In the genomic region with DNA sequence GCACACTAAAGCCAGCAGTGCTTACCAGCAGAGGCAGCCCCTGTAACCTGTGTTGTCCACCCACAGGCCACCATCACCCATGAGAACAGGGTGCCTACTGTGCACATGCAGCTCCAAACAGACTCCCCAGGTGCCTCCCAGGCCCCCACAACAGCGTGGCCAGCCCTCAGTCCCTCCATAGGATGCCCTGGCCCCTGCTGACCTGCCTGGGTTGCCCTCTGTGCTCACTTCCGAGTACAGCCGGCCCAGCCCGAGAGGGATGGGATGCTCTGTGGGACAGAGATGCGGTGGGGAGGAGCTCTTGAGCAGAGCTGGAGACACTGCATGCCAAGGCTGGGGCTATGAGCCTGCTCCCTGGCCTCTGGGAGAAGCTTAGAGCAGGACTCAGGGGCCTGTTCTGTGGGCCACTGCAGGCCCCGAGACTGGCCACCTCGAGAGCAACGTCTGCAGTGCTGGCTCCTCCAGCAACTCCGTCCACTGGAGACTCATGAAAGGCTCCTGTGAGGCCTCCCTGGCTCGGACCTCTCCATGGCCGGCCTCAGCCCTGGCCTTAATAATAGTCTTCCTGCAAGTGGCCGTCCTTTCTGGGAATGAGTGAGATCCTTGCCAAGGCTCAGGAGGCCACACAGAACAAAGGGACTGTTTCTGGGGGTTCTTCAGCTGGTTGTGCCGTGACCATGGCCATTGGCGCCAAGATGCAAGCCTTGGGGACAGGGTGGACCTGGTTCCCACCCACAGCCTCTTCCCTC, we compare ENCODE assay signal across 14 cellular contexts.
"Had no signal": no experiment of that assay in that cellular context is flagged by ENCODE, and none has a peak within 500 bp of the region (broad histone marks: within the 10 kb centered on the region; RNA-seq: fewer than 3 reads in every experiment).

No MANE protein-coding gene starts in this region.

- DNase-seq: activated CD4-positive, alpha-beta T cell treated with anti-CD3 and anti-CD28 coated beads, Interleukin-2, amount 50 U/mL, for 1 hour; activated CD4-positive, CD25-positive, alpha-beta regulatory T cell; activated CD8-positive, alpha-beta memory T cell treated with anti-CD3 and anti-CD28 coated beads for 24 hours; activated naive CD4-positive, alpha-beta T cell; activated naive CD8-positive, alpha-beta T cell treated with anti-CD3 and anti-CD28 coated beads, Interleukin-2, amount 10 ng/mL, durations not matched to agents 7 days and 5 days; naive thymus-derived CD4-positive, alpha-beta T cell had no signal

- H3K27me3 ChIP-seq: ascending aorta, right atrium auricular region had no signal

- H3K4me3 Mint-ChIP-seq: activated naive CD8-positive, alpha-beta T cell treated with anti-CD3 and anti-CD28 coated beads, Interleukin-2, amount 10 ng/mL, durations not matched to agents 7 days and 5 days; naive thymus-derived CD4-positive, alpha-beta T cell; stimulated activated naive CD8-positive, alpha-beta T cell treated with anti-CD3 and anti-CD28 coated beads, Interleukin-15, Interleukin-2, amounts not matched to agents 100 ng/mL and 50 ng/mL, for 24 hours had no signal

- H3K27me3 Mint-ChIP-seq: activated naive CD8-positive, alpha-beta T cell treated with anti-CD3 and anti-CD28 coated beads, Interleukin-2, amount 10 ng/mL, durations not matched to agents 7 days and 5 days; naive thymus-derived CD4-positive, alpha-beta T cell; stimulated activated naive CD8-positive, alpha-beta T cell treated with anti-CD3 and anti-CD28 coated beads, Interleukin-15, Interleukin-2, amounts not matched to agents 100 ng/mL and 50 ng/mL, for 24 hours had no signal

- ATAC-seq: esophagus mucosa; left lobe of liver; mucosa of descending colon; naive thymus-derived CD4-positive, alpha-beta T cell had no signal

- H3K9me3 ChIP-seq: ascending aorta, mucosa of descending colon, right atrium auricular region, thoracic aorta had no signal

- H3K4me3 ChIP-seq: ascending aorta, mucosa of descending colon, right atrium auricular region, smooth muscle cell, thoracic aorta had no signal

- H3K9me3 Mint-ChIP-seq: activated naive CD8-positive, alpha-beta T cell treated with anti-CD3 and anti-CD28 coated beads, Interleukin-2, amount 10 ng/mL, durations not matched to agents 7 days and 5 days; naive thymus-derived CD4-positive, alpha-beta T cell; stimulated activated naive CD8-positive, alpha-beta T cell treated with anti-CD3 and anti-CD28 coated beads, Interleukin-15, Interleukin-2, amounts not matched to agents 100 ng/mL and 50 ng/mL, for 24 hours had no signal

- H3K27ac ChIP-seq: ascending aorta, right atrium auricular region, thoracic aorta had no signal

- H3K4me2 ChIP-seq: smooth muscle cell had no signal

- H3K36me3 ChIP-seq: right atrium auricular region had no signal

- H3K27ac Mint-ChIP-seq: activated naive CD8-positive, alpha-beta T cell treated with anti-CD3 and anti-CD28 coated beads, Interleukin-2, amount 10 ng/mL, durations not matched to agents 7 days and 5 days; naive thymus-derived CD4-positive, alpha-beta T cell; stimulated activated naive CD8-positive, alpha-beta T cell treated with anti-CD3 and anti-CD28 coated beads, Interleukin-15, Interleukin-2, amounts not matched to agents 100 ng/mL and 50 ng/mL, for 24 hours had no signal
